In the genomic region with DNA sequence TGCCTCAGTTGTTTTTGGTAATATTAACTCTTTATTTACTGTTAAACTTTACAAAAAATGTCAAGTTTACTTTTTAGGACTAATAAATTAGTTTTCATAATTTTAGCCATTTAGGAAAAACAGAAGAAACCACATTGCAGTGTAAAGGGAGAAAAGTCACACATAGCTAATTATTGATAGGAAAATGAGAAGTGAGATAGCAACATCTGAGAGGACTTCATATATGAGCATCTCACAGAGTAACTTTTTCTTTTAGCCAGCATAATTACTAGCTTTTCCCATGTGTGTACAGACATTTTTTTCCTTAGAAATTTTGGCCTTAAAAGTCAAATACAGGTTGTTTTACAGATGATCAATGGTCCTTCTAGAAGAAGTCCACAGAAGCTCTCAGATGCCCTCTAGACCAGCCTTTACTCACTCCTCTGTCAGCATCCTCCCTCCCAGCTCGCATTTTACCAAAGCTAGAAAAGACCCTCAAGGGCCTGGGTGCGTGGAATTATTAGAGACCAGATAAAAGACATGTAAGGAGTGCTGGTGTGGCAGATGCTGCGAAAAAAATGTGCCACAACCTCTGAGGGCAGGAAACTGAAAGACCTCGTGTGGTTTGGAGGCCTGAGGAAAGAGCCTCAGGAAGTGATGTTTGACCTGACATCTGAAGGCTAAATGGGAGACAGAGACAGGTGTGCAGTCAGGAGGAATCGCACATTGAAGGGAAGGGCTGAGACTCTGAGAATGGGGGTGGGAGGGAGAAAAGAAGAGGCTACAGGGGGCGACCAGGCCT, we compare ENCODE assay signal across 11 cellular contexts.
A peak's percentile ranks its signal among the peaks of the same experiment; 100 is the strongest.
DNase-seq lines count a peak whose midpoint lies in the region; ATAC-seq, FAIRE-seq and TF ChIP-seq lines count a peak whose summit lies in the region.
"Had no signal": no experiment of that assay in that cellular context is flagged by ENCODE, and none has a peak within 500 bp of the region (broad histone marks: within the 10 kb centered on the region; RNA-seq: fewer than 3 reads in every experiment).

No MANE protein-coding gene starts in this region.

- peak; percentile 71 for FAIRE-seq in GM12891 (lab: Jason Lieb, UNC)

- no peak for DNase-seq in GM12891 (ENCODE audit: insufficient read length, low spot score)
- DNase-seq in lower lobe of right lung = no peak
- DNase-seq in NOMO-1 (lab: John Stamatoyannopoulos, UW; ENCODE audit: unreplicated experiment in 2 of 2) = no peak
- no peak for DNase-seq in caudate nucleus (lab: John Stamatoyannopoulos, UW)
- no peak for DNase-seq in dermis blood vessel endothelial cell
- DNase-seq in SK-N-DZ (ENCODE audit: low spot score) = no peak
- DNase-seq: Calu3, erythroblast, PC-9 had no signal

- no peak for TF ChIP-seq CTCF in lower lobe of right lung (IDR thresholded peaks at IDR 0.05)

- H3K27ac ChIP-seq in lower lobe of right lung = peak overlapping the region; percentile 11
- H3K27ac ChIP-seq in caudate nucleus (ENCODE audit: low read depth, low read length) = no peak overlapping the region
- H3K27ac ChIP-seq: PC-9 had no signal

- H3K36me3 ChIP-seq in lower lobe of right lung = peaks cover 5% of the 10 kb centered on the region

- intact Hi-C loops in lower lobe of right lung (cut with DNase I) = no loop called here

- H3K9me3 ChIP-seq in lower lobe of right lung = no peaks in the 10 kb centered on the region

- no peaks in the 10 kb centered on the region for H3K27me3 ChIP-seq in lower lobe of right lung (ENCODE audit: low read depth)

- peaks cover 63% of the 10 kb centered on the region for H3K4me1 ChIP-seq in lower lobe of right lung

- TF ChIP-seq POLR2A in GM12891 (IDR thresholded peaks at IDR 0.05; ENCODE audit: low read depth, low read length) = no peak

- ATAC-seq in GM21360 (IDR thresholded peaks at IDR 0.05; ENCODE audit: unreplicated experiment) (peak; percentile 41), HG03175 (IDR thresholded peaks at IDR 0.05; ENCODE audit: unreplicated experiment) (peak; percentile 85), lower lobe of right lung (no peak)

- no peak overlapping the region for H3K4me3 ChIP-seq in lower lobe of right lung
- H3K4me3 ChIP-seq: PC-9 had no signal

TF ChIP-seq in GM12891, 5 proteins besides CTCF, POLR2A, EP300 and RAD21:
- TF ChIP-seq PAX5 (IDR thresholded peaks at IDR 0.05; ENCODE audit: insufficient read depth, low read length, severe bottlenecking) (no peak), POLR2AphosphoS5 (IDR thresholded peaks at IDR 0.05; ENCODE audit: low read depth, low read length) (no peak), POU2F2 (IDR thresholded peaks at IDR 0.05; ENCODE audit: low read depth, low read length) (no peak), TAF1 (IDR thresholded peaks at IDR 0.05; ENCODE audit: low read depth, low read length) (no peak), SPI1 (IDR thresholded peaks at IDR 0.05; ENCODE audit: low read depth, low read length) (no peak)

Comparison
In these comparisons a context has a peak if more than half of its experiments do, and no peak if none do; other contexts are left out.
1. ATAC-seq: peak in GM21360 (single experiment) and HG03175 (single experiment); none in lower lobe of right lung (0 of 2).